Comparison of ENCODE assay signal across 17 cellular contexts in genomic region chr9:127318651-127319167, GRCh38. TPM values are rescaled to one million over a fixed set of nuclear protein-coding genes. Genes with fewer than 3 reads are reported as not detected.
DNase-seq lines count a peak whose midpoint lies in the region; ATAC-seq and TF ChIP-seq lines count a peak whose summit lies in the region.
"Had no signal": no experiment of that assay in that cellular context is flagged by ENCODE, and none has a peak within 500 bp of the region (broad histone marks: within the 10 kb centered on the region; RNA-seq: fewer than 3 reads in every experiment).

No MANE protein-coding gene starts in this region.

- ATAC-seq in natural killer cell = no peak
- ATAC-seq: body of pancreas, WTC11 had no signal

- no peak overlapping the region for H3K4me3 Mint-ChIP-seq in natural killer cell
- H3K4me3 Mint-ChIP-seq: activated T-cell treated with anti-CD3 and anti-CD28 coated beads, Interleukin-2, amount 50 U/mL, for 24 hours; WTC11 had no signal

- intact Hi-C loops in natural killer cell (cut with micrococcal nuclease) = no loop called here

- peaks cover 0 to 9% of the 10 kb centered on the region in 2 donors for H3K4me1 Mint-ChIP-seq in natural killer cell
- H3K4me1 Mint-ChIP-seq: WTC11 had no signal

- H3K4me3 ChIP-seq in fibroblast of mammary gland (ENCODE audit: control insufficient read depth, low read depth, low read length) = no peak overlapping the region
- H3K4me3 ChIP-seq: BLaER1 treated with 17β-estradiol and CSF1 and Interleukin-3, amounts not matched to agents 10 nM and 100 nM; body of pancreas; lower lobe of right lung; testis had no signal

- H3K27ac Mint-ChIP-seq in natural killer cell = no peak overlapping the region
- H3K27ac Mint-ChIP-seq: activated T-cell treated with anti-CD3 and anti-CD28 coated beads, Interleukin-2, amount 50 U/mL, for 24 hours; WTC11 had no signal

- H3K27me3 Mint-ChIP-seq in natural killer cell (ENCODE audit: low read depth in 2 of 2) = peaks cover 5 to 15% of the 10 kb centered on the region in 2 donors

- H3K36me3 Mint-ChIP-seq in natural killer cell = no peaks in the 10 kb centered on the region

- no peaks in the 10 kb centered on the region for H3K9me3 Mint-ChIP-seq in natural killer cell
- H3K9me3 Mint-ChIP-seq: activated T-cell treated with anti-CD3 and anti-CD28 coated beads, Interleukin-2, amount 50 U/mL, for 24 hours; WTC11 had no signal

- no peak for TF ChIP-seq CTCF in fibroblast of mammary gland (conservative IDR thresholded peaks at IDR 0.05; ENCODE audit: control insufficient read depth, insufficient read depth, low read depth, low read length)
- no peak for TF ChIP-seq CTCF in natural killer cell (IDR thresholded peaks at IDR 0.05)

- peak; percentile 18 for DNase-seq in Daoy (ENCODE audit: low read depth)
- DNase-seq in RKO (ENCODE audit: low spot score) = peak; percentile 63
- peak; percentile 71 for DNase-seq in fibroblast of mammary gland (ENCODE audit: low read depth)
- peak; percentile 20 for DNase-seq in non-pigmented ciliary epithelial cell (ENCODE audit: low read depth)
- DNase-seq in GM19240 (ENCODE audit: insufficient read length, low spot score) = no peak
- no peak for DNase-seq in nucleus accumbens (lab: John Stamatoyannopoulos, UW)
- no peak for DNase-seq in natural killer cell
- DNase-seq in NCI-H187 treated with DMSO at 0.1 percent for 48 hours (lab: John Stamatoyannopoulos, UW) = no peak
- DNase-seq: activated T-cell treated with anti-CD3 and anti-CD28 coated beads, Interleukin-2, amount 50 U/mL, for 24 hours; body of pancreas; foreskin melanocyte; H7; lower lobe of right lung; SHP77 treated with DMSO at 0.1 percent for 48 hours; testis had no signal

RNA-seq across cellular contexts. Expression of gene GARNL3, which starts 54.1 kb away (rescaled TPM):
- 3.5 and 14.0 TPM in 2 replicates for total RNA-seq in Daoy (2014; rRNA removed; shearing (Covaris generic))
- total RNA-seq in natural killer cell = 1 to 10 TPM; 3.8 to 6.0 (median 6.0) TPM

Comparison
In these comparisons a context has a peak if more than half of its experiments do, and no peak if none do; other contexts are left out.
1. DNase-seq: peak in Daoy (single experiment), RKO (single experiment), fibroblast of mammary gland (single experiment) and non-pigmented ciliary epithelial cell (single experiment); none in GM19240 (single experiment), nucleus accumbens (0 of 56), natural killer cell (single experiment) and NCI-H187 treated with DMSO at 0.1 percent for 48 hours (single experiment).